In genomic region chr13:28379371-28380083, GRCh38 we compare ENCODE assay signal across 30 cellular contexts.
"Had no signal": no experiment of that assay in that cellular context is flagged by ENCODE, and none has a peak within 500 bp of the region (broad histone marks: within the 10 kb centered on the region; RNA-seq: fewer than 3 reads in every experiment).

No MANE protein-coding gene starts in this region.

- H3K4me3 Mint-ChIP-seq: activated CD4-positive, alpha-beta memory T cell treated with anti-CD3 and anti-CD28 coated beads for 36 hours; activated CD4-positive, alpha-beta T cell treated with anti-CD3 and anti-CD28 coated beads, Interleukin-2, amount 10 ng/mL, durations not matched to agents 24 days and 14 days; activated naive CD8-positive, alpha-beta T cell treated with anti-CD3 and anti-CD28 coated beads, Interleukin-2, amount 50 U/mL, for 24 hours; activated T-cell treated with anti-CD3 and anti-CD28 coated beads, Interleukin-2, amount 50 U/mL, for 24 hours; central memory CD8-positive, alpha-beta T cell; dendritic cell treated with granulocyte-macrophage colony-stimulating factor and Interleukin-4, amounts not matched to agents 40 ng/mL and 50 ng/mL, for 4 days; immature natural killer cell; natural killer cell treated with Interleukin-12 subunit alpha and Interleukin-12 subunit beta and Interleukin-15 and Interleukin-18, amount 100 ng/mL, for 72 hours; stimulated activated memory B cell treated with anti-CD40 and anti-IgM and Interleukin-4, amounts not matched to agents 10 μg/mL and 1 μg/mL and 100 μg/mL, for 72 hours had no signal

- H3K27ac ChIP-seq: breast epithelium, gastroesophageal sphincter, lower lobe of right lung, stomach, tibial nerve, WERI-Rb-1 had no signal

- FAIRE-seq: small intestine, TTC549 had no signal

- H3K4me3 ChIP-seq: breast epithelium, gastroesophageal sphincter, lower lobe of right lung, stomach, tibial nerve had no signal

- H3K27me3 ChIP-seq: breast epithelium, tibial nerve had no signal

- H3K9me3 ChIP-seq: breast epithelium, gastroesophageal sphincter, lower lobe of right lung, stomach, tibial nerve had no signal

- H3K27ac Mint-ChIP-seq: activated CD4-positive, alpha-beta memory T cell treated with anti-CD3 and anti-CD28 coated beads for 36 hours; activated CD4-positive, alpha-beta T cell treated with anti-CD3 and anti-CD28 coated beads, Interleukin-2, amount 10 ng/mL, durations not matched to agents 24 days and 14 days; activated naive CD8-positive, alpha-beta T cell treated with anti-CD3 and anti-CD28 coated beads, Interleukin-2, amount 50 U/mL, for 24 hours; activated T-cell treated with anti-CD3 and anti-CD28 coated beads, Interleukin-2, amount 50 U/mL, for 24 hours; dendritic cell treated with granulocyte-macrophage colony-stimulating factor and Interleukin-4, amounts not matched to agents 40 ng/mL and 50 ng/mL, for 4 days; immature natural killer cell; natural killer cell treated with Interleukin-12 subunit alpha and Interleukin-12 subunit beta and Interleukin-15 and Interleukin-18, amount 100 ng/mL, for 72 hours; stimulated activated memory B cell treated with anti-CD40 and anti-IgM and Interleukin-4, amounts not matched to agents 10 μg/mL and 1 μg/mL and 100 μg/mL, for 72 hours had no signal

- H3K36me3 Mint-ChIP-seq: activated CD4-positive, alpha-beta memory T cell treated with anti-CD3 and anti-CD28 coated beads for 36 hours; natural killer cell treated with Interleukin-12 subunit alpha and Interleukin-12 subunit beta and Interleukin-15 and Interleukin-18, amount 100 ng/mL, for 72 hours had no signal

- H3K4me1 ChIP-seq: breast epithelium, stomach, tibial nerve had no signal

- DNase-seq: activated CD4-positive, alpha-beta memory T cell treated with anti-CD3 and anti-CD28 coated beads for 36 hours; activated CD4-positive, alpha-beta T cell treated with anti-CD3 and anti-CD28 coated beads, Interleukin-2, amount 10 ng/mL, durations not matched to agents 24 days and 14 days; activated CD4-positive, CD25-positive, alpha-beta regulatory T cell treated with anti-CD3 and anti-CD28 coated beads, Interleukin-2, amount 50 U/mL, for 72 hours; activated CD8-positive, alpha-beta memory T cell treated with anti-CD3 and anti-CD28 coated beads, Interleukin-2, amount 50 U/mL, for 4 hours; activated gamma-delta T cell; activated naive CD4-positive, alpha-beta T cell treated with anti-CD3 and anti-CD28 coated beads, Interleukin-2, amount 50 U/mL, for 16 hours; activated naive CD8-positive, alpha-beta T cell treated with anti-CD3 and anti-CD28 coated beads, Interleukin-2, amount 50 U/mL, for 24 hours; activated T-cell treated with anti-CD3 and anti-CD28 coated beads, Interleukin-2, amount 50 U/mL, for 24 hours; amygdala; effector CD4-positive, alpha-beta T cell; erythroblast; hypothalamus; immature natural killer cell; lower lobe of right lung; mesendoderm; small intestine; stimulated activated CD4-positive, alpha-beta T cell treated with anti-CD3 and anti-CD28 coated beads, Interleukin-1b, Interleukin-23, amount 100 ng/mL, for 48 hours; stimulated activated CD4-positive, alpha-beta T cell treated with anti-CD3 and anti-CD28 coated beads, Interleukin-4, amount 100 ng/mL, for 4 hours; stimulated activated CD8-positive, alpha-beta memory T cell treated with anti-CD3 and anti-CD28 coated beads, Interleukin-4, amount 100 ng/mL, for 48 hours; stomach; WERI-Rb-1 had no signal

- H3K9me3 Mint-ChIP-seq: activated CD4-positive, alpha-beta memory T cell treated with anti-CD3 and anti-CD28 coated beads for 36 hours; activated CD4-positive, alpha-beta T cell treated with anti-CD3 and anti-CD28 coated beads, Interleukin-2, amount 10 ng/mL, durations not matched to agents 24 days and 14 days; activated naive CD8-positive, alpha-beta T cell treated with anti-CD3 and anti-CD28 coated beads, Interleukin-2, amount 50 U/mL, for 24 hours; activated T-cell treated with anti-CD3 and anti-CD28 coated beads, Interleukin-2, amount 50 U/mL, for 24 hours; central memory CD8-positive, alpha-beta T cell; dendritic cell treated with granulocyte-macrophage colony-stimulating factor and Interleukin-4, amounts not matched to agents 40 ng/mL and 50 ng/mL, for 4 days; immature natural killer cell; natural killer cell treated with Interleukin-12 subunit alpha and Interleukin-12 subunit beta and Interleukin-15 and Interleukin-18, amount 100 ng/mL, for 72 hours; stimulated activated memory B cell treated with anti-CD40 and anti-IgM and Interleukin-4, amounts not matched to agents 10 μg/mL and 1 μg/mL and 100 μg/mL, for 72 hours had no signal

- H3K27me3 Mint-ChIP-seq: activated CD4-positive, alpha-beta T cell treated with anti-CD3 and anti-CD28 coated beads, Interleukin-2, amount 10 ng/mL, durations not matched to agents 24 days and 14 days; activated naive CD8-positive, alpha-beta T cell treated with anti-CD3 and anti-CD28 coated beads, Interleukin-2, amount 50 U/mL, for 24 hours; stimulated activated memory B cell treated with anti-CD40 and anti-IgM and Interleukin-4, amounts not matched to agents 10 μg/mL and 1 μg/mL and 100 μg/mL, for 72 hours had no signal

- H3K36me3 ChIP-seq: breast epithelium, gastroesophageal sphincter, lower lobe of right lung, stomach, tibial nerve, WERI-Rb-1 had no signal

- ATAC-seq: activated naive CD8-positive, alpha-beta T cell treated with anti-CD3 and anti-CD28 coated beads, Interleukin-2, amount 50 U/mL, for 24 hours; gastroesophageal sphincter; lower lobe of right lung; natural killer cell treated with Interleukin-12 subunit alpha and Interleukin-12 subunit beta and Interleukin-15 and Interleukin-18, amount 100 ng/mL, for 72 hours; sciatic nerve; stimulated activated memory B cell treated with anti-CD40 and anti-IgM and Interleukin-4, amounts not matched to agents 10 μg/mL and 1 μg/mL and 100 μg/mL, for 72 hours had no signal
